16 cellular contexts compared by ENCODE assay signal in genomic region chr6:148379481-148379880, GRCh38. TPM values are rescaled to one million over a fixed set of nuclear protein-coding genes. Genes with fewer than 3 reads are reported as not detected.
"Had no signal": no experiment of that assay in that cellular context is flagged by ENCODE, and none has a peak within 500 bp of the region (broad histone marks: within the 10 kb centered on the region; RNA-seq: fewer than 3 reads in every experiment).

No MANE protein-coding gene starts in this region.

- H3K27ac ChIP-seq: esophagus muscularis mucosa, spleen had no signal

- H3K4me3 ChIP-seq: esophagus muscularis mucosa, heart left ventricle, lung, right atrium auricular region, spleen had no signal

- DNase-seq: activated CD4-positive, alpha-beta T cell treated with anti-CD3 and anti-CD28 coated beads, Interleukin-2, amount 10 ng/mL, durations not matched to agents 7 days and 5 days; activated naive CD4-positive, alpha-beta T cell treated with anti-CD3 and anti-CD28 coated beads, Interleukin-2, amount 50 U/mL, for 16 hours; activated T-cell treated with anti-CD3 and anti-CD28 coated beads for 4 hours; amniotic stem cell; dermis blood vessel endothelial cell; foreskin melanocyte; heart left ventricle; left colon; naive thymus-derived CD8-positive, alpha-beta T cell; posterior cingulate gyrus; spleen; stimulated activated CD4-positive, alpha-beta T cell treated with anti-CD3 and anti-CD28 coated beads, Interleukin-1b, Interleukin-23, amount 100 ng/mL, for 48 hours; T-cell had no signal

- H3K9me3 ChIP-seq: esophagus muscularis mucosa, heart left ventricle, right atrium auricular region had no signal

- H3K36me3 ChIP-seq: esophagus muscularis mucosa, heart left ventricle, right atrium auricular region, spleen had no signal

- H3K27me3 ChIP-seq: esophagus muscularis mucosa, heart left ventricle, right atrium auricular region, spleen had no signal

RNA-seq across cellular contexts. Expression of gene SASH1, which starts 36.8 kb away (rescaled TPM):
- total RNA-seq: naive thymus-derived CD8-positive, alpha-beta T cell had no signal
- polyA plus RNA-seq: naive thymus-derived CD8-positive, alpha-beta T cell had no signal
